In the genomic region with DNA sequence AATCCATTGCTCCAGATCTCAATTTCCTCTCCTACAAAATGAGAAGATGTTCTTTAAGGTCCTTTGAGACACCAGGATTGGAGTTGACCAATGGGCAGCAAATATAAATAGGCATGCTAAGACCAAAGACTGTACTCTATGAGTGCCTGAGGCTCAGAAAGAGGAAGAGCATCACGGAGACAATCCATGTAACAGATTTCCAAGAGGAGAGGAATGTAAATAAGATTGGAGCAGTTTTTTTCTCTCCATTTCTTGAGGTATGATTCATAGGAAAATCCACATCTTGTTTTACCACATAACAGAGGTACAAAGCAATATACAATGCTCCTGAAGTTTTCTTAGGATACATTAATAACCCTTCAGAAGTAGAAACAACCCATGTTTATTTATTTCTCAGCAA, we compare ENCODE assay signal across 12 cellular contexts.
DNase-seq lines count a peak whose midpoint lies in the region; ATAC-seq and TF ChIP-seq lines count a peak whose summit lies in the region.
"Had no signal": no experiment of that assay in that cellular context is flagged by ENCODE, and none has a peak within 500 bp of the region (broad histone marks: within the 10 kb centered on the region; RNA-seq: fewer than 3 reads in every experiment).

No MANE protein-coding gene starts in this region.

- peaks cover 16% of the 10 kb centered on the region for H3K9me1 ChIP-seq in IMR-90 (ENCODE audit: insufficient read depth, low read length)

- H3K14ac ChIP-seq in IMR-90 (replicated peaks; ENCODE audit: low read depth, low read length) = peak overlapping the region; percentile 75

- TF ChIP-seq POLR2A in IMR-90 (IDR thresholded peaks at IDR 0.05; ENCODE audit: low read depth, low read length) = peak; percentile 40; the same call in 1 of the 2 replicates
- no peak for TF ChIP-seq POLR2A in spleen (IDR thresholded peaks at IDR 0.05)
- TF ChIP-seq POLR2A in testis (IDR thresholded peaks at IDR 0.05) = no peak

- POLR2A ChIA-PET in IMR-90 (lab: Charles Lee; ENCODE audit: unreplicated experiment) = no interaction called here

- H2AK9ac ChIP-seq in IMR-90 (replicated peaks; ENCODE audit: low read depth, low read length, poor library complexity) = no peak overlapping the region

- peak overlapping the region; percentile 42 for H4K5ac ChIP-seq in IMR-90 (ENCODE audit: low read depth, low read length)

- H4K20me1 ChIP-seq in IMR-90 (ENCODE audit: insufficient read depth, low read length) = no peaks in the 10 kb centered on the region; the same call in 1 of the 2 replicates

- TF ChIP-seq CTCF in AG09309 (IDR thresholded peaks at IDR 0.05; ENCODE audit: control insufficient read depth, insufficient read depth, low read depth, low read length, missing control alignments) = no peak
- no peak for TF ChIP-seq CTCF in IMR-90 (conservative IDR thresholded peaks at IDR 0.05; ENCODE audit: low read depth, low read length)
- no peak for TF ChIP-seq CTCF in brain microvascular endothelial cell (IDR thresholded peaks at IDR 0.05; ENCODE audit: low read depth, low read length, missing control alignments)
- TF ChIP-seq CTCF in spleen (IDR thresholded peaks at IDR 0.05 in 8 of 11, conservative IDR thresholded peaks at IDR 0.05 in 3 of 11) = no peak
- no peak for TF ChIP-seq CTCF in testis (IDR thresholded peaks at IDR 0.05)

- WGBS in IMR-90 (ENCODE audit: extremely low coverage in 2 of 2, insufficient read length in 1 of 2), 2 experiments = 0% methylated on average over 1 of the region's 1 CpG; no CpG with 5 or more reads in 1 of the 2 experiments
- 89 to 97% (median 90%) methylated on average over 1 of the region's 1 CpG for WGBS in spleen, 5 donors
- 84 to 97% methylated on average over 1 of the region's 1 CpG for WGBS in testis, 2 donors

- H3K4me2 ChIP-seq in IMR-90 (ENCODE audit: low read depth, low read length) = peak overlapping the region; percentile 70

- H3K4ac ChIP-seq in IMR-90 (ENCODE audit: low read depth, low read length) = peak overlapping the region; percentile 89

- peak overlapping the region; percentile 93 for H2BK120ac ChIP-seq in IMR-90 (ENCODE audit: low read depth, low read length)

- peak overlapping the region; percentile 69 to 87 for H4K8ac ChIP-seq in IMR-90 (ENCODE audit: low read depth in 2 of 2, low read length in 2 of 2)

- H4K91ac ChIP-seq in IMR-90 (ENCODE audit: insufficient read depth, low read depth, low read length) = peak overlapping the region; percentile 81

- H3K36me3 ChIP-seq in IMR-90 (ENCODE audit: control insufficient read depth, insufficient read depth, low read length) = no peaks in the 10 kb centered on the region
- no peaks in the 10 kb centered on the region for H3K36me3 ChIP-seq in brain microvascular endothelial cell (replicated peaks)
- peaks cover 0 to 52% (median 10%) of the 10 kb centered on the region in 6 donors for H3K36me3 ChIP-seq in spleen
- no peaks in the 10 kb centered on the region for H3K36me3 ChIP-seq in testis (ENCODE audit: low read depth, missing control alignments)
- H3K36me3 ChIP-seq: HAP-1, ovary had no signal

- H3K4me3 ChIP-seq in AG09309 (ENCODE audit: control insufficient read depth, low read depth, low read length) (peak overlapping the region; percentile 17; the same call in 1 of the 2 replicates), IMR-90 (ENCODE audit: insufficient read depth, low read depth, low read length) (no peak overlapping the region), brain microvascular endothelial cell (ENCODE audit: low read depth, low read length) (no peak overlapping the region), spleen (no peak overlapping the region), testis (no peak overlapping the region)
- H3K4me3 ChIP-seq: HAP-1, ovary had no signal

- peak overlapping the region; percentile 88 for H2BK15ac ChIP-seq in IMR-90 (ENCODE audit: low read depth, low read length)

- intact Hi-C loops in IMR-90 (cut with micrococcal nuclease) = loop anchor here (5.0 to 10.0 kb wide), 2 partner anchors 259 to 709 kb away; partner anchors contain the start of gene IBTK
- intact Hi-C loops in spleen (cut with DNase I; ENCODE audit: low total_unique reads) = no loop called here
- intact Hi-C loops in testis (cut with DNase I; ENCODE audit: low total_unique reads) = no loop called here

- dilution Hi-C loops in IMR-90 (cut with HindIII; ENCODE audit: low sequenced_read_pairs, unreplicated experiment) = no loop called here

- CTCF ChIA-PET in IMR-90 (lab: Yijun Ruan, JAX) = no interaction called here

- H3K9me3 ChIP-seq in IMR-90 (ENCODE audit: control insufficient read depth, insufficient read depth, low read length) (no peaks in the 10 kb centered on the region), spleen (no peaks in the 10 kb centered on the region), testis (no peaks in the 10 kb centered on the region)
- H3K9me3 ChIP-seq: HAP-1, ovary had no signal

- no peaks in the 10 kb centered on the region for H3K79me1 ChIP-seq in IMR-90 (ENCODE audit: low read depth in 1 of 2, low read length in 2 of 2)

- H2AFZ ChIP-seq in IMR-90 (replicated peaks; ENCODE audit: low read length, poor library complexity) = peak overlapping the region; percentile 7

- H3K23ac ChIP-seq in IMR-90 (ENCODE audit: low read depth, low read length) = peak overlapping the region; percentile 90

- DNase-seq in AG09309 (ENCODE audit: low read depth) (peak; percentile 67), IMR-90 (peak; percentile 92), brain microvascular endothelial cell (peak; percentile 34), kidney tubule cell (ENCODE audit: low spot score) (peak; percentile 77), spleen (no peak), testis (no peak)
- no peak for DNase-seq in central memory CD4-positive, alpha-beta T cell
- DNase-seq: DMS79, mesendoderm, ovary had no signal

- peak overlapping the region; percentile 39; the same call in 1 of the 2 replicates for H3K9ac ChIP-seq in IMR-90 (ENCODE audit: low read depth, low read length)

- peak overlapping the region; percentile 90 for H2AK5ac ChIP-seq in IMR-90 (ENCODE audit: low read depth, low read length)

- no TSS peak for BruUV-seq in IMR-90 (replicated peaks; lab: Mats Ljungman, UMichigan)

- ATAC-seq in IMR-90 (ENCODE audit: low read depth) = peak; percentile 83
- ATAC-seq in HG02885 (IDR thresholded peaks at IDR 0.05; ENCODE audit: poor library complexity, unreplicated experiment) = no peak

- in situ Hi-C loops in IMR-90 (cut with MboI; ENCODE audit: low sequenced_read_pairs) = no loop called here
- in situ Hi-C loops in brain microvascular endothelial cell (cut with HindIII; ENCODE audit: low pct_ligation_motif_present, low sequenced_read_pairs) = no loop called here

- no peak for TF ChIP-seq RAD21 in IMR-90 (IDR thresholded peaks at IDR 0.05; ENCODE audit: low read length)

- H3K27ac ChIP-seq in IMR-90 (ENCODE audit: insufficient read depth, low read length) (peak overlapping the region; percentile 98), brain microvascular endothelial cell (peak overlapping the region; percentile 71), spleen (no peak overlapping the region), testis (no peak overlapping the region)
- H3K27ac ChIP-seq: ovary had no signal

- H2BK20ac ChIP-seq in IMR-90 (ENCODE audit: low read depth, low read length) = peak overlapping the region; percentile 93

- H3K27me3 ChIP-seq in IMR-90 (ENCODE audit: control insufficient read depth, insufficient read depth, low read length) = no peaks in the 10 kb centered on the region
- no peaks in the 10 kb centered on the region for H3K27me3 ChIP-seq in brain microvascular endothelial cell (replicated peaks)
- H3K27me3 ChIP-seq in spleen (replicated peaks in 1 of 7) = no peaks in the 10 kb centered on the region
- H3K27me3 ChIP-seq in testis = no peaks in the 10 kb centered on the region
- H3K27me3 ChIP-seq: ovary had no signal

- H2BK5ac ChIP-seq in IMR-90 (ENCODE audit: low read depth, low read length, poor library complexity, severe bottlenecking) = peak overlapping the region; percentile 97

- peak overlapping the region; percentile 70; the same call in 1 of the 2 replicates for H3K56ac ChIP-seq in IMR-90 (ENCODE audit: extremely low read depth, insufficient read depth, low read length)

- peak overlapping the region; percentile 95 for H3K18ac ChIP-seq in IMR-90 (ENCODE audit: low read depth, low read length)

- peaks cover 32% of the 10 kb centered on the region for H3K4me1 ChIP-seq in IMR-90 (ENCODE audit: control insufficient read depth, insufficient read depth, low read length)
- no peaks in the 10 kb centered on the region for H3K4me1 ChIP-seq in spleen
- no peaks in the 10 kb centered on the region for H3K4me1 ChIP-seq in testis
- H3K4me1 ChIP-seq: HAP-1 had no signal

TF ChIP-seq in IMR-90, 13 proteins besides CTCF, POLR2A, EP300 and RAD21:
- TF ChIP-seq RCOR1 (IDR thresholded peaks at IDR 0.05; ENCODE audit: insufficient replicate concordance, low read length) = peak; percentile 55
- TF ChIP-seq MXI1 (IDR thresholded peaks at IDR 0.05; ENCODE audit: borderline replicate concordance, low read depth, low read length) = no peak
- TF ChIP-seq RFX5 (IDR thresholded peaks at IDR 0.05; ENCODE audit: low read depth, low read length) = no peak
- peak; percentile 74 for TF ChIP-seq FOS (IDR thresholded peaks at IDR 0.05; ENCODE audit: low read depth, low read length)
- no peak for TF ChIP-seq CHD1 (IDR thresholded peaks at IDR 0.05; ENCODE audit: low read depth, low read length)
- TF ChIP-seq SMC3 (IDR thresholded peaks at IDR 0.05; ENCODE audit: low read depth, low read length) = no peak
- no peak for TF ChIP-seq NFE2L2 (IDR thresholded peaks at IDR 0.05; ENCODE audit: low read depth, low read length)
- no peak for TF ChIP-seq ELK1 (IDR thresholded peaks at IDR 0.05; ENCODE audit: borderline replicate concordance, low read depth, low read length)
- peak; percentile 21; the same call in 1 of the 2 replicates for TF ChIP-seq CEBPB (IDR thresholded peaks at IDR 0.05; ENCODE audit: low read depth, low read length)
- TF ChIP-seq BHLHE40 (IDR thresholded peaks at IDR 0.05; ENCODE audit: low read depth, low read length) = 0 out of 2 replicates have a peak, but pooled peaks have one; percentile 6
TF ChIP-seq in IMR-90: peak in this region for 4.

Comparison
In these comparisons a context has a peak if more than half of its experiments do, and no peak if none do; other contexts are left out.
1. DNase-seq: peak in AG09309 (single experiment), IMR-90 (single experiment), brain microvascular endothelial cell (single experiment) and kidney tubule cell (single experiment); none in central memory CD4-positive, alpha-beta T cell (single experiment), spleen (single experiment) and testis (single experiment).
2. H3K27ac ChIP-seq: peak in IMR-90 (single experiment) and brain microvascular endothelial cell (single experiment); none in spleen (0 of 8) and testis (0 of 2).